In genomic region chrX:154990496-154990895, GRCh38 we compare ENCODE assay signal across 1 cellular context.
A peak's percentile ranks its signal among the peaks of the same experiment; 100 is the strongest.
TF ChIP-seq lines count a peak whose summit lies in the region.

No MANE protein-coding gene starts in this region.

TF ChIP-seq in GM12878, 131 proteins besides CTCF, POLR2A, EP300 and RAD21 (continues in another document):
- TF ChIP-seq SKIL (IDR thresholded peaks at IDR 0.05; ENCODE audit: low read depth, poor library complexity, severe bottlenecking) (peak; percentile 41), MYB (IDR thresholded peaks at IDR 0.05; ENCODE audit: borderline replicate concordance, low read depth, low read length) (no peak), POLR2AphosphoS5 (IDR thresholded peaks at IDR 0.05; ENCODE audit: low read length) (no peak), ATF2 (IDR thresholded peaks at IDR 0.05; ENCODE audit: low read length) (peak; percentile 59), POU2F2 (IDR thresholded peaks at IDR 0.05; ENCODE audit: borderline replicate concordance, low read depth, low read length) (0 out of 3 replicates have a peak, but pooled peaks have one; percentile 29), ZBTB11 (CRISPR knock-in tag; IDR thresholded peaks at IDR 0.05) (no peak), RUNX3 (IDR thresholded peaks at IDR 0.05; ENCODE audit: low read length) (peak; percentile 88), CBFB (IDR thresholded peaks at IDR 0.05; ENCODE audit: low read depth) (peak; percentile 40; the same call in 1 of the 2 replicates), CEBPB (IDR thresholded peaks at IDR 0.05; ENCODE audit: borderline replicate concordance in 1 of 2, low read depth in 2 of 2, low read length in 2 of 2) (peak in 1 of 2 experiments; percentile 53; a peak in 1 of 4 replicates), TCF3 (IDR thresholded peaks at IDR 0.05; ENCODE audit: borderline replicate concordance, insufficient read depth, low read depth, low read length) (no peak), DPF2 (IDR thresholded peaks at IDR 0.05) (peak; percentile 22; the same call in 1 of the 2 replicates), YBX1 (IDR thresholded peaks at IDR 0.05) (no peak), HCFC1 (IDR thresholded peaks at IDR 0.05; ENCODE audit: low read length) (no peak), SPI1 (IDR thresholded peaks at IDR 0.05; ENCODE audit: borderline replicate concordance, insufficient read depth, low read depth, low read length) (no peak), CREM (IDR thresholded peaks at IDR 0.05; ENCODE audit: low read depth) (0 out of 2 replicates have a peak, but pooled peaks have one; percentile 17), CUX1 (IDR thresholded peaks at IDR 0.05; ENCODE audit: insufficient replicate concordance, low read depth, low read length) (no peak), NR2C2 (IDR thresholded peaks at IDR 0.05; ENCODE audit: borderline replicate concordance, control insufficient read depth, insufficient read length, low read depth) (no peak), JUNB (IDR thresholded peaks at IDR 0.05) (peak; percentile 11; the same call in 1 of the 2 replicates), BCLAF1 (IDR thresholded peaks at IDR 0.05) (no peak), PBX3 (IDR thresholded peaks at IDR 0.05; ENCODE audit: insufficient replicate concordance, low read depth, low read length) (no peak), NFIC (IDR thresholded peaks at IDR 0.05; ENCODE audit: low read depth, low read length) (peak; percentile 81), STAT3 (IDR thresholded peaks at IDR 0.05; ENCODE audit: low read depth, low read length) (no peak), USF1 (IDR thresholded peaks at IDR 0.05; ENCODE audit: borderline replicate concordance, extremely low read length, insufficient read depth, low read depth, low read length) (no peak), MTA3 (IDR thresholded peaks at IDR 0.05; ENCODE audit: borderline replicate concordance, low read length) (no peak), NR2F1 (conservative IDR thresholded peaks at IDR 0.05) (no peak), POLR2AphosphoS2 (IDR thresholded peaks at IDR 0.05; ENCODE audit: low read depth, low read length) (no peak), BCL11A (IDR thresholded peaks at IDR 0.05; ENCODE audit: low read depth, low read length) (peak; percentile 78), USF2 (IDR thresholded peaks at IDR 0.05; ENCODE audit: borderline replicate concordance, low read depth, low read length) (no peak), MEF2A (IDR thresholded peaks at IDR 0.05; ENCODE audit: insufficient read depth, low read depth, low read length) (peak; percentile 75), BHLHE40 (IDR thresholded peaks at IDR 0.05; ENCODE audit: borderline replicate concordance in 1 of 2, low read depth in 2 of 2, low read length in 1 of 2) (peak in 1 of 2 experiments; percentile 36; a peak in 1 of 4 replicates), ZNF24 (IDR thresholded peaks at IDR 0.05) (peak; percentile 93), BMI1 (IDR thresholded peaks at IDR 0.05; ENCODE audit: borderline replicate concordance) (no peak), IRF5 (IDR thresholded peaks at IDR 0.05; ENCODE audit: borderline replicate concordance) (no peak), FOXM1 (IDR thresholded peaks at IDR 0.05; ENCODE audit: low read depth, low read length) (no peak; the same call in 1 of the 2 replicates), NKRF (conservative IDR thresholded peaks at IDR 0.05) (no peak)
